ENCODE assay signal across 27 cellular contexts in genomic region chr17:17888371-17888770, GRCh38. TPM values are rescaled to one million over a fixed set of nuclear protein-coding genes. Genes with fewer than 3 reads are reported as not detected.
DNase-seq lines count a peak whose midpoint lies in the region; FAIRE-seq and TF ChIP-seq lines count a peak whose summit lies in the region.
"Had no signal": no experiment of that assay in that cellular context is flagged by ENCODE, and none has a peak within 500 bp of the region (broad histone marks: within the 10 kb centered on the region; RNA-seq: fewer than 3 reads in every experiment).

No MANE protein-coding gene starts in this region.

- POLR2A ChIA-PET in H1 (lab: Charles Lee; ENCODE audit: partially characterized antibody) = interaction anchor here (0.6 to 2.1 kb wide), 5 partner anchors 11 to 271 kb away, joined by 3 to 9 read pairs (median 3); partner anchors contain the start of gene SREBF1
- POLR2A ChIA-PET in HEK293T (lab: Yijun Ruan, JAX) = interaction anchor here (1.2 to 2.0 kb wide), 2 partner anchors 31 to 52 kb away, joined by 5 to 7 read pairs; partner anchors contain the start of gene SREBF1

- H2BK20ac ChIP-seq in H1 (ENCODE audit: low read length) = no peak overlapping the region

- TF ChIP-seq CTCF in BE2C (IDR thresholded peaks at IDR 0.05; ENCODE audit: low read depth, low read length) (no peak), H1 (IDR thresholded peaks at IDR 0.05; ENCODE audit: control extremely low read depth in 1 of 3, insufficient read depth in 1 of 3, low read depth in 1 of 3, low read length in 3 of 3) (no peak), osteoblast (IDR thresholded peaks at IDR 0.05; ENCODE audit: extremely low read depth, low read depth, low read length) (no peak)

- no peak overlapping the region for H4K8ac ChIP-seq in H1 (ENCODE audit: extremely low read depth, insufficient read depth, low read length)

- WGBS in H1 (ENCODE audit: extremely low coverage in 1 of 2, insufficient coverage in 1 of 2, insufficient read length in 1 of 2, insufficient replicate concordance in 2 of 2, low coverage in 1 of 2, low lambda C conversion rate in 2 of 2, missing lambda C conversion rate in 1 of 2), 2 experiments = 44% methylated on average over 1 of the region's 1 CpG; no CpG with 5 or more reads in 1 of the 2 experiments

- no peak overlapping the region for H2AK5ac ChIP-seq in H1 (ENCODE audit: low read depth, low read length)

- no peak overlapping the region for H3K14ac ChIP-seq in H1 (ENCODE audit: insufficient read length)

- H3K36me3 ChIP-seq in BE2C (no peaks in the 10 kb centered on the region), Karpas-422 (ENCODE audit: insufficient read depth, low read length) (no peaks in the 10 kb centered on the region), H1 (ENCODE audit: control insufficient read depth in 2 of 4, insufficient read depth in 4 of 4, low read length in 3 of 4) (no peaks in the 10 kb centered on the region), osteoblast (ENCODE audit: insufficient read depth, low read length) (peaks cover 29% of the 10 kb centered on the region)

- CTCF ChIA-PET in H1 (lab: Charles Lee; ENCODE audit: partially characterized antibody) = interaction anchor here (0.7 to 22.5 kb wide), 28 partner anchors 8 to 150 kb away, joined by 3 to 404 read pairs (median 4); partner anchors contain the start of genes DRC3 and TOM1L2
- CTCF ChIA-PET in HEK293T (lab: Yijun Ruan, JAX) = interaction anchor here (0.6 to 2.4 kb wide), 9 partner anchors 12 to 101 kb away, joined by 3 to 12 read pairs (median 4); no protein-coding TSS in a partner anchor

- no peak for TF ChIP-seq RAD21 in H1 (IDR thresholded peaks at IDR 0.05 in 1 of 2, conservative IDR thresholded peaks at IDR 0.05 in 1 of 2; ENCODE audit: low read depth in 2 of 2, low read length in 2 of 2)

- H3K9ac ChIP-seq in Karpas-422 (ENCODE audit: low read length) (peak overlapping the region; percentile 12; the same call in 1 of the 2 replicates), H1 (replicated peaks in 1 of 4; ENCODE audit: extremely low read depth in 1 of 4, low read depth in 3 of 4, low read length in 3 of 4) (no peak overlapping the region)
- H3K9ac ChIP-seq: KMS-11 had no signal

- H3K23me2 ChIP-seq in H1 (ENCODE audit: low read depth, low read length) = no peaks in the 10 kb centered on the region

- no peaks in the 10 kb centered on the region for H3K27me3 ChIP-seq in BE2C
- H3K27me3 ChIP-seq in Karpas-422 (ENCODE audit: low read length) = no peaks in the 10 kb centered on the region
- H3K27me3 ChIP-seq in H1 (replicated peaks in 1 of 4; ENCODE audit: control insufficient read depth in 3 of 4, extremely low read depth in 1 of 4, insufficient read depth in 3 of 4, low read length in 3 of 4) = no peaks in the 10 kb centered on the region
- H3K27me3 ChIP-seq in osteoblast (ENCODE audit: insufficient read depth, low read length) = no peaks in the 10 kb centered on the region
- H3K27me3 ChIP-seq: SJSA1 had no signal

- no peak overlapping the region for H3K56ac ChIP-seq in H1 (replicated peaks; ENCODE audit: insufficient read length, low read depth, low read length)

- H2BK120ac ChIP-seq in H1 (replicated peaks; ENCODE audit: low read depth, low read length) = no peak overlapping the region

- no peaks in the 10 kb centered on the region for H3K79me1 ChIP-seq in H1 (ENCODE audit: low read depth, low read length)

- H3K4me3 ChIP-seq in BE2C (ENCODE audit: low read depth, low read length) (peak overlapping the region; percentile 35), Karpas-422 (ENCODE audit: low read length) (no peak overlapping the region), H1 (ENCODE audit: extremely low read depth in 1 of 4, insufficient read depth in 2 of 4, low read depth in 3 of 4, low read length in 4 of 4) (no peak overlapping the region), osteoblast (ENCODE audit: insufficient read depth, low read length) (no peak overlapping the region)
- H3K4me3 ChIP-seq: GM12878, SJSA1 had no signal

- no peaks in the 10 kb centered on the region for H3K9me2 ChIP-seq in Karpas-422 (replicated peaks; ENCODE audit: insufficient read depth, low read length)

- H4K91ac ChIP-seq in H1 (replicated peaks; ENCODE audit: insufficient read length, low read length) = no peak overlapping the region

- H3K4me2 ChIP-seq in Karpas-422 (ENCODE audit: low read depth, low read length, poor library complexity, severe bottlenecking) (peak overlapping the region; percentile 57), H1 (ENCODE audit: insufficient read depth in 1 of 2, low read depth in 2 of 2, low read length in 2 of 2) (no peak overlapping the region), osteoblast (ENCODE audit: insufficient read depth, low read length) (no peak overlapping the region)
- H3K4me2 ChIP-seq: KMS-11 had no signal

- H3K27ac ChIP-seq in Karpas-422 (ENCODE audit: low read length) (no peak overlapping the region), H1 (ENCODE audit: low read depth, low read length) (no peak overlapping the region), osteoblast (ENCODE audit: low read depth, low read length) (peak overlapping the region; percentile 20)
- H3K27ac ChIP-seq: KMS-11, SJSA1 had no signal

- peak overlapping the region; percentile 78 for H2BK15ac ChIP-seq in H1 (ENCODE audit: low read length)

- FAIRE-seq in H1 (lab: Jason Lieb, UNC) = no peak
- FAIRE-seq: A204.1, G401.6, GM12878 had no signal

- H3K18ac ChIP-seq in H1 (ENCODE audit: extremely low read depth, low read length) = no peak overlapping the region

- H2BK12ac ChIP-seq in H1 (ENCODE audit: low read depth, low read length) = no peak overlapping the region

- H3K9me3 ChIP-seq in BE2C (no peaks in the 10 kb centered on the region), Karpas-422 (ENCODE audit: low read length) (no peaks in the 10 kb centered on the region), H1 (ENCODE audit: insufficient read depth in 2 of 2, low read depth in 1 of 2, low read length in 1 of 2) (no peaks in the 10 kb centered on the region), osteoblast (ENCODE audit: low read depth, low read length) (no peaks in the 10 kb centered on the region)
- H3K9me3 ChIP-seq: Caco-2, SJSA1 had no signal

- DNase-seq in BE2C (peak; percentile 83), Karpas-422 (no peak), H1 (ENCODE audit: low read depth in 1 of 2, low spot score in 2 of 2) (no peak), osteoblast (ENCODE audit: insufficient read length, low spot score, missing footprints) (no peak), HEK293T (ENCODE audit: extremely low spot score) (no peak), GF-D8 (lab: John Stamatoyannopoulos, UW) (no peak)
- no peak for DNase-seq in effector CD4-positive, alpha-beta T cell
- DNase-seq: C1 segment of cervical spinal cord; Caco-2; CD8-positive, alpha-beta T cell; GOT3; HCEC 1CT; NCI-H1092; NCI-H1417 treated with DMSO at 0.1 percent for 48 hours; NCI-H187; NCI-H2081 treated with DMSO at 0.1 percent for 48 hours; NCI-H2171; NCI-H226; NCI-H510A treated with DMSO at 0.1 percent for 48 hours; NCI-H748 treated with DMSO at 0.1 percent for 48 hours; NK-92 treated with Interleukin-12 subunit alpha and Interleukin-12 subunit beta, amount 100 ng/mL, for 24 hours; PC-3 had no signal

- H3K79me2 ChIP-seq in Karpas-422 (ENCODE audit: low read length) (no peaks in the 10 kb centered on the region), H1 (ENCODE audit: control insufficient read depth in 1 of 2, insufficient read depth in 2 of 2, low read length in 2 of 2) (no peaks in the 10 kb centered on the region), osteoblast (ENCODE audit: insufficient read depth, low read length) (no peaks in the 10 kb centered on the region)

- no peak overlapping the region for H2BK5ac ChIP-seq in H1 (ENCODE audit: low read depth, low read length)

- H4K20me1 ChIP-seq in Karpas-422 (ENCODE audit: insufficient read depth, low read depth, low read length) (peaks cover 8% of the 10 kb centered on the region; the same call in 1 of the 2 replicates), H1 (replicated peaks in 1 of 2; ENCODE audit: control insufficient read depth in 1 of 2, insufficient read depth in 2 of 2, low read length in 2 of 2) (no peaks in the 10 kb centered on the region), osteoblast (ENCODE audit: insufficient read depth, low read length) (peaks cover 7% of the 10 kb centered on the region)

- no peak overlapping the region for H3K23ac ChIP-seq in H1 (ENCODE audit: insufficient read length)

- TF ChIP-seq POLR2A in H1 (IDR thresholded peaks at IDR 0.05; ENCODE audit: control extremely low read depth in 1 of 2, low read depth in 2 of 2, low read length in 2 of 2) = no peak

- H4K5ac ChIP-seq in H1 (ENCODE audit: insufficient read length, low read depth, low read length) = no peak overlapping the region

- TF ChIP-seq EP300 in H1 (IDR thresholded peaks at IDR 0.05; ENCODE audit: borderline replicate concordance in 1 of 2, low read depth in 2 of 2, low read length in 2 of 2) = no peak

- H3K4me1 ChIP-seq in BE2C = peaks cover 15% of the 10 kb centered on the region
- H3K4me1 ChIP-seq in Karpas-422 (ENCODE audit: low read length) = peaks cover 51% of the 10 kb centered on the region
- H3K4me1 ChIP-seq in H1 (replicated peaks in 1 of 4; ENCODE audit: control insufficient read depth in 3 of 4, insufficient read depth in 4 of 4, low read length in 3 of 4) = peaks cover 12 to 20% (median 16%) of the 10 kb centered on the region in 4 experiments
- peaks cover 13% of the 10 kb centered on the region for H3K4me1 ChIP-seq in osteoblast (ENCODE audit: insufficient read depth, low read length)
- H3K4me1 ChIP-seq: Caco-2, SJSA1 had no signal

- H2AFZ ChIP-seq in Karpas-422 (ENCODE audit: low read length) = no peak overlapping the region
- no peak overlapping the region for H2AFZ ChIP-seq in H1 (ENCODE audit: low read length)
- no peak overlapping the region for H2AFZ ChIP-seq in osteoblast (ENCODE audit: low read length)

- no peak overlapping the region for H3K4ac ChIP-seq in H1 (replicated peaks; ENCODE audit: insufficient read length, low read depth, low read length)

TF ChIP-seq in H1, 55 proteins besides CTCF, POLR2A, EP300 and RAD21 (continues in another document):
- TF ChIP-seq KDM1A (IDR thresholded peaks at IDR 0.05; ENCODE audit: borderline replicate concordance, low read length) = no peak

TF ChIP-seq in HEK293T, 16 proteins besides CTCF, POLR2A, EP300 and RAD21 (continues in another document):
- TF ChIP-seq BHLHE40 (IDR thresholded peaks at IDR 0.05; ENCODE audit: borderline replicate concordance) = no peak

RNA-seq across cellular contexts. Expression of gene SREBF1, which starts 51.6 kb away (rescaled TPM):
- polyA plus RNA-seq in BE2C (2012; ENCODE audit: insufficient read depth, insufficient read length, low read depth) = 73.2 TPM
- 52.0 and 103 TPM in 2 replicates for total RNA-seq in Karpas-422 (2014; rRNA removed; shearing (Covaris generic); ENCODE audit: low replicate concordance)
- 69.9 and 70.8 TPM in 2 replicates for total RNA-seq in H1 (2021; fragmentation: NEBNext Ultra II Directional; extraction: Animal tissue kit (Norgen Biotek cat#: 25700))
- 28.6 and 64.6 TPM in 2 replicates for polyA plus RNA-seq in H1 (2011; rRNA removed)
- polyA plus RNA-seq in H1 (2011; cell fraction: cytosol; rRNA removed) = 34.1 TPM
- 270 TPM for polyA plus RNA-seq in H1 (2011; cell fraction: nucleus; rRNA removed)
- 45.2 to 64.7 TPM (median 53.7 TPM) in 4 replicates for polyA plus RNA-seq in H1 (2012, experiment 1 of 2)
- 36.4 TPM for polyA plus RNA-seq in H1 (2012, experiment 2 of 2)
- 88.4 TPM for polyA plus RNA-seq in H1 (2013, experiment 1 of 2)
- 76.5 TPM for polyA plus RNA-seq in H1 (2013, experiment 2 of 2)
- 21.0 and 35.5 TPM in 2 replicates for polyA minus RNA-seq in H1 (2011; rRNA and poly(A)+ RNA removed)
- 60.1 TPM for polyA minus RNA-seq in H1 (2011; cell fraction: cytosol; rRNA and poly(A)+ RNA removed)
- polyA minus RNA-seq in H1 (2011; cell fraction: nucleus; rRNA and poly(A)+ RNA removed) = 90.1 TPM
- total RNA-seq in osteoblast = 115 and 133 TPM in 2 replicates
